Comparison of ENCODE assay signal across 23 cellular contexts in genomic region chr7:37320140-37320839, GRCh38.
DNase-seq lines count a peak whose midpoint lies in the region; ATAC-seq, FAIRE-seq and TF ChIP-seq lines count a peak whose summit lies in the region.
"Had no signal": no experiment of that assay in that cellular context is flagged by ENCODE, and none has a peak within 500 bp of the region (broad histone marks: within the 10 kb centered on the region; RNA-seq: fewer than 3 reads in every experiment).

No MANE protein-coding gene starts in this region.

- H3K36me3 Mint-ChIP-seq in astrocyte (ENCODE audit: low read depth, unreplicated experiment): no peaks in the 10 kb centered on the region

- no TSS peak for BruUV-seq in HepG2 (replicated peaks; lab: Mats Ljungman, UMichigan)

- H3K4me1 ChIP-seq in astrocyte (ENCODE audit: insufficient read depth, low read length) (no peaks in the 10 kb centered on the region), HepG2 (ENCODE audit: insufficient read depth, low read length) (no peaks in the 10 kb centered on the region), lower lobe of right lung (peaks cover 10% of the 10 kb centered on the region), tibial nerve (peaks cover 0 to 54% (median 13%) of the 10 kb centered on the region in 4 donors)

- H3K79me2 ChIP-seq in astrocyte (ENCODE audit: insufficient read depth, low read length): no peaks in the 10 kb centered on the region
- H3K79me2 ChIP-seq in HepG2 (ENCODE audit: insufficient read depth, low read length): no peaks in the 10 kb centered on the region

- TF ChIP-seq EP300 in HepG2 (IDR thresholded peaks at IDR 0.05; ENCODE audit: low read depth in 2 of 2, low read length in 2 of 2) (no peak), HepG2 (CRISPR knock-in tag; IDR thresholded peaks at IDR 0.05; ENCODE audit: borderline replicate concordance) (no peak), tibial nerve (IDR thresholded peaks at IDR 0.05) (no peak)

- no peak overlapping the region for H2AFZ ChIP-seq in astrocyte (ENCODE audit: low read depth, low read length)
- H2AFZ ChIP-seq in HepG2 (ENCODE audit: low read length): no peak overlapping the region

- H3K4me3 ChIP-seq in astrocyte (ENCODE audit: insufficient read depth, low read depth, low read length) (no peak overlapping the region), HepG2 (replicated peaks in 1 of 3; ENCODE audit: insufficient read depth in 1 of 3, low read depth in 2 of 3, low read length in 3 of 3) (no peak overlapping the region), lower lobe of right lung (no peak overlapping the region), tibial nerve (no peak overlapping the region)
- H3K4me3 ChIP-seq: skin epidermis, testis had no signal

- no peaks in the 10 kb centered on the region for H3K9me3 Mint-ChIP-seq in astrocyte (ENCODE audit: unreplicated experiment)
- H3K9me3 Mint-ChIP-seq: activated CD8-positive, alpha-beta T cell treated with anti-CD3 and anti-CD28 coated beads for 36 hours; activated naive CD8-positive, alpha-beta T cell treated with anti-CD3 and anti-CD28 coated beads, Interleukin-2, amount 50 U/mL, for 24 hours; immature natural killer cell; stimulated activated effector memory CD8-positive, alpha-beta T cell treated with anti-CD3 and anti-CD28 coated beads, Interleukin-12 subunit alpha, Interleukin-12 subunit beta, amount 100 ng/mL, for 72 hours had no signal

- no peaks in the 10 kb centered on the region for H3K27me3 Mint-ChIP-seq in astrocyte (ENCODE audit: low read depth, unreplicated experiment)
- H3K27me3 Mint-ChIP-seq: activated CD8-positive, alpha-beta T cell treated with anti-CD3 and anti-CD28 coated beads for 36 hours; activated naive CD8-positive, alpha-beta T cell treated with anti-CD3 and anti-CD28 coated beads, Interleukin-2, amount 50 U/mL, for 24 hours; B cell had no signal

- CTCF ChIA-PET in HepG2 (lab: Yijun Ruan, JAX; ENCODE audit: low intra/inter-chr PET ratio, low total read pairs): no interaction called here

- DNase-seq in HT1080 (ENCODE audit: low read depth) (peak; percentile 3), astrocyte (ENCODE audit: low read depth) (no peak), HepG2 (ENCODE audit: low spot score) (peak; percentile 5), lower lobe of right lung (no peak), NCI-H82 treated with DMSO at 0.1 percent for 48 hours (lab: John Stamatoyannopoulos, UW; ENCODE audit: unreplicated experiment) (no peak), tibial nerve (ENCODE audit: low spot score in 2 of 2) (no peak)
- DNase-seq: activated CD8-positive, alpha-beta T cell treated with anti-CD3 and anti-CD28 coated beads for 36 hours; activated gamma-delta T cell; activated naive CD8-positive, alpha-beta T cell treated with anti-CD3 and anti-CD28 coated beads, Interleukin-2, amount 50 U/mL, for 24 hours; activated T-cell treated with anti-CD3 and anti-CD28 coated beads for 4 hours; DMS79 treated with DMSO at 0.1 percent for 48 hours; immature natural killer cell; left ventricle myocardium superior; NCI-H1436; RPMI8226; stimulated activated CD4-positive, alpha-beta T cell treated with anti-CD3 and anti-CD28 coated beads, Interleukin-2, amount 100 ng/mL, for 24 hours; testis had no signal

- H4K20me1 ChIP-seq in astrocyte (ENCODE audit: insufficient read depth, low read length) (no peaks in the 10 kb centered on the region), HepG2 (ENCODE audit: insufficient read depth, low read length) (no peaks in the 10 kb centered on the region)

- no peaks in the 10 kb centered on the region for H3K27me3 ChIP-seq in astrocyte (ENCODE audit: insufficient read depth, low read length)
- no peaks in the 10 kb centered on the region for H3K27me3 ChIP-seq in HepG2 (ENCODE audit: control insufficient read depth in 1 of 2, insufficient read depth in 2 of 2, low read length in 2 of 2)
- no peaks in the 10 kb centered on the region for H3K27me3 ChIP-seq in lower lobe of right lung (ENCODE audit: low read depth)
- H3K27me3 ChIP-seq in tibial nerve: no peaks in the 10 kb centered on the region
- H3K27me3 ChIP-seq: testis had no signal

- no peaks in the 10 kb centered on the region for H3K4me1 Mint-ChIP-seq in astrocyte (ENCODE audit: low read depth, unreplicated experiment)

- 4% methylated on average over 6 of the region's 6 CpGs for WGBS in HepG2 (ENCODE audit: low lambda C conversion rate)
- 72 to 74% methylated on average over 6 of the region's 6 CpGs for WGBS in tibial nerve, 2 donors

- no peak for TF ChIP-seq POLR2A in HepG2 (IDR thresholded peaks at IDR 0.05; ENCODE audit: insufficient read depth in 1 of 2, low read depth in 2 of 2, low read length in 2 of 2)
- no peak for TF ChIP-seq POLR2A in tibial nerve (IDR thresholded peaks at IDR 0.05)

- no peak for FAIRE-seq in astrocyte (lab: Jason Lieb, UNC)
- FAIRE-seq in HepG2 (lab: Jason Lieb, UNC): no peak
- FAIRE-seq: H54 had no signal

- H3K9me3 ChIP-seq in astrocyte (ENCODE audit: insufficient read depth, low read depth, low read length) (no peaks in the 10 kb centered on the region), HepG2 (ENCODE audit: low read length) (no peaks in the 10 kb centered on the region), lower lobe of right lung (no peaks in the 10 kb centered on the region), tibial nerve (no peaks in the 10 kb centered on the region)
- H3K9me3 ChIP-seq: testis had no signal

- no peak; the same call in 2 of the 3 replicates for ATAC-seq in HepG2
- ATAC-seq in GM19023 (IDR thresholded peaks at IDR 0.05; ENCODE audit: unreplicated experiment): no peak
- ATAC-seq in lower lobe of right lung: no peak
- ATAC-seq: activated CD8-positive, alpha-beta T cell treated with anti-CD3 and anti-CD28 coated beads for 36 hours; activated naive CD8-positive, alpha-beta T cell treated with anti-CD3 and anti-CD28 coated beads, Interleukin-2, amount 50 U/mL, for 24 hours; left ventricle myocardium superior; SK-N-SH treated with all-trans-retinoic acid at 6 μM for 48 hours; stimulated activated effector memory CD8-positive, alpha-beta T cell treated with anti-CD3 and anti-CD28 coated beads, Interleukin-12 subunit alpha, Interleukin-12 subunit beta, amount 100 ng/mL, for 72 hours had no signal

- POLR2A ChIA-PET in HepG2 (lab: Yijun Ruan, JAX): no interaction called here

- H3K4me3 Mint-ChIP-seq in astrocyte (ENCODE audit: unreplicated experiment): no peak overlapping the region
- H3K4me3 Mint-ChIP-seq: activated CD8-positive, alpha-beta T cell treated with anti-CD3 and anti-CD28 coated beads for 36 hours; activated naive CD8-positive, alpha-beta T cell treated with anti-CD3 and anti-CD28 coated beads, Interleukin-2, amount 50 U/mL, for 24 hours; B cell; immature natural killer cell; stimulated activated effector memory CD8-positive, alpha-beta T cell treated with anti-CD3 and anti-CD28 coated beads, Interleukin-12 subunit alpha, Interleukin-12 subunit beta, amount 100 ng/mL, for 72 hours had no signal

- no peak overlapping the region for H3K27ac Mint-ChIP-seq in astrocyte (ENCODE audit: unreplicated experiment)
- H3K27ac Mint-ChIP-seq: activated CD8-positive, alpha-beta T cell treated with anti-CD3 and anti-CD28 coated beads for 36 hours; activated naive CD8-positive, alpha-beta T cell treated with anti-CD3 and anti-CD28 coated beads, Interleukin-2, amount 50 U/mL, for 24 hours; B cell; immature natural killer cell; stimulated activated effector memory CD8-positive, alpha-beta T cell treated with anti-CD3 and anti-CD28 coated beads, Interleukin-12 subunit alpha, Interleukin-12 subunit beta, amount 100 ng/mL, for 72 hours had no signal

- TF ChIP-seq CTCF in astrocyte (IDR thresholded peaks at IDR 0.05; ENCODE audit: insufficient read depth, low read depth, low read length): no peak
- no peak for TF ChIP-seq CTCF in HepG2 (CRISPR knock-in tag; IDR thresholded peaks at IDR 0.05)
- TF ChIP-seq CTCF in lower lobe of right lung (IDR thresholded peaks at IDR 0.05): no peak
- no peak for TF ChIP-seq CTCF in tibial nerve (IDR thresholded peaks at IDR 0.05)

- H3K36me3 ChIP-seq in astrocyte (ENCODE audit: insufficient read depth, low read length) (no peaks in the 10 kb centered on the region), HepG2 (replicated peaks in 1 of 2; ENCODE audit: control insufficient read depth in 1 of 2, insufficient read depth in 2 of 2, low read length in 2 of 2) (no peaks in the 10 kb centered on the region), lower lobe of right lung (no peaks in the 10 kb centered on the region), tibial nerve (no peaks in the 10 kb centered on the region)

- H3K9ac ChIP-seq in astrocyte (ENCODE audit: low read length) (no peak overlapping the region), HepG2 (ENCODE audit: insufficient read depth, low read depth, low read length) (no peak overlapping the region)

- intact Hi-C loops in HepG2 (cut with micrococcal nuclease; ENCODE audit: unreplicated experiment): no loop called here
- intact Hi-C loops in lower lobe of right lung (cut with DNase I): no loop called here

- H3K27ac ChIP-seq in astrocyte (ENCODE audit: low read depth, low read length) (no peak overlapping the region), HepG2 (ENCODE audit: extremely low read length, insufficient read depth, low read length) (no peak overlapping the region), lower lobe of right lung (no peak overlapping the region), tibial nerve (peak overlapping the region in 1 of 4 donors; percentile 31)
- H3K27ac ChIP-seq: skin epidermis, testis had no signal

- peak overlapping the region; percentile 34 for H3K4me2 ChIP-seq in astrocyte (ENCODE audit: low read length)
- H3K4me2 ChIP-seq in HepG2 (ENCODE audit: low read depth, low read length): no peak overlapping the region

- in situ Hi-C loops in HepG2 (cut with HindIII; ENCODE audit: extremely low pct_ligation_motif_present, low pct_unique_long_range_greater_than_20kb): no loop called here

- no peak for TF ChIP-seq RAD21 in HepG2 (CRISPR knock-in tag; IDR thresholded peaks at IDR 0.05)

TF ChIP-seq in HepG2, 621 proteins besides CTCF, POLR2A, EP300 and RAD21:
- TF ChIP-seq FOSL2 (CRISPR knock-in tag; IDR thresholded peaks at IDR 0.05) (peak; percentile 60), ATF7-NPFF (CRISPR knock-in tag; IDR thresholded peaks at IDR 0.05; ENCODE audit: low read depth) (no peak)

Comparison
In these comparisons a context has a peak if more than half of its experiments do, and no peak if none do; other contexts are left out.
1. DNase-seq: peak in HT1080 (single experiment) and HepG2 (single experiment); none in astrocyte (single experiment), lower lobe of right lung (single experiment), NCI-H82 treated with DMSO at 0.1 percent for 48 hours (single experiment) and tibial nerve (0 of 2).